ENCODE assay signal across 8 cellular contexts in genomic region chr12:113980537-113981337, GRCh38. TPM values are rescaled to one million over a fixed set of nuclear protein-coding genes. Genes with fewer than 3 reads are reported as not detected.
DNase-seq lines count a peak whose midpoint lies in the region; ATAC-seq and TF ChIP-seq lines count a peak whose summit lies in the region.

No MANE protein-coding gene starts in this region.

- H3K79me2 ChIP-seq in DOHH2 (ENCODE audit: control insufficient read depth, low read length) = no peaks in the 10 kb centered on the region

- H3K27ac ChIP-seq in DOHH2 (ENCODE audit: low read depth, low read length) = no peak overlapping the region

- no peak overlapping the region for H3K4me3 Mint-ChIP-seq in activated T-helper 17 cell treated with anti-CD3 and anti-CD28 coated beads, Interleukin-2, amount 50 U/mL, for 72 hours

- no peaks in the 10 kb centered on the region for H3K9me3 ChIP-seq in DOHH2 (ENCODE audit: control insufficient read depth, insufficient read depth, low read length)

- no peaks in the 10 kb centered on the region for H3K4me1 Mint-ChIP-seq in activated T-helper 17 cell treated with anti-CD3 and anti-CD28 coated beads, Interleukin-2, amount 50 U/mL, for 72 hours

- H3K36me3 Mint-ChIP-seq in activated T-helper 17 cell treated with anti-CD3 and anti-CD28 coated beads, Interleukin-2, amount 50 U/mL, for 72 hours (ENCODE audit: low read depth) = no peaks in the 10 kb centered on the region

- peaks cover 17% of the 10 kb centered on the region for H3K27me3 Mint-ChIP-seq in activated T-helper 17 cell treated with anti-CD3 and anti-CD28 coated beads, Interleukin-2, amount 50 U/mL, for 72 hours

- DNase-seq in NCI-H510A treated with DMSO at 0.1 percent for 48 hours (lab: John Stamatoyannopoulos, UW) (peak; percentile 93), glomerular visceral epithelial cell (ENCODE audit: extremely low spot score) (peak; percentile 65), posterior cingulate gyrus (peak in 7 of 10 donors; percentile 18 to 92 (median 44))
- no peak for DNase-seq in activated CD4-positive, CD25-positive, alpha-beta regulatory T cell treated with anti-CD3 and anti-CD28 coated beads, Interleukin-2, amount 50 U/mL, for 72 hours

- intact Hi-C loops in posterior cingulate gyrus (cut with DNase I) = loop anchor here (1.0 to 10.0 kb wide), 3 partner anchors 496 to 1924 kb away; no protein-coding TSS in a partner anchor

- H3F3A ChIP-seq in DOHH2 (ENCODE audit: control insufficient read depth, insufficient read depth) = no peaks in the 10 kb centered on the region

- H3K4me2 ChIP-seq in DOHH2 (ENCODE audit: low read length) = no peak overlapping the region

- H3K36me3 ChIP-seq in DOHH2 (ENCODE audit: control insufficient read depth, low read length) = no peaks in the 10 kb centered on the region

- H3K9me2 ChIP-seq in DOHH2 (replicated peaks; ENCODE audit: control insufficient read depth, low read length) = no peaks in the 10 kb centered on the region

- no peak overlapping the region for H3K4me3 ChIP-seq in DOHH2 (ENCODE audit: low read length)

- no peaks in the 10 kb centered on the region for H3K9me3 Mint-ChIP-seq in activated T-helper 17 cell treated with anti-CD3 and anti-CD28 coated beads, Interleukin-2, amount 50 U/mL, for 72 hours

- H3K27ac Mint-ChIP-seq in activated T-helper 17 cell treated with anti-CD3 and anti-CD28 coated beads, Interleukin-2, amount 50 U/mL, for 72 hours = no peak overlapping the region

- H4K20me1 ChIP-seq in DOHH2 (ENCODE audit: control insufficient read depth, insufficient read depth, low read depth, low read length) = no peaks in the 10 kb centered on the region

- ATAC-seq in HG03342 (IDR thresholded peaks at IDR 0.05; ENCODE audit: unreplicated experiment) = peak; percentile 65
- peak; percentile 26 for ATAC-seq in activated T-helper 17 cell treated with anti-CD3 and anti-CD28 coated beads, Interleukin-2, amount 50 U/mL, for 72 hours (replicated peaks)
- ATAC-seq in HG03175 (IDR thresholded peaks at IDR 0.05; ENCODE audit: unreplicated experiment) = no peak

- TF ChIP-seq CTCF in DOHH2 (IDR thresholded peaks at IDR 0.05; ENCODE audit: low read depth, low read length, poor library complexity, severe bottlenecking) = peak; percentile 90

- no peaks in the 10 kb centered on the region for H3K27me3 ChIP-seq in DOHH2 (ENCODE audit: control insufficient read depth, low read length)

- H3K4me1 ChIP-seq in DOHH2 (ENCODE audit: control insufficient read depth, low read length) = no peaks in the 10 kb centered on the region

RNA-seq across cellular contexts. Expression of gene RBM19, which starts 14.6 kb away (rescaled TPM):
- 10 to 100 TPM; 66.7 to 73.3 TPM for total RNA-seq in activated T-helper 17 cell treated with anti-CD3 and anti-CD28 coated beads, Interleukin-2, amount 50 U/mL, for 72 hours
